Comparison of ENCODE assay signal across 1 cellular context in genomic region chr5:177455036-177455660, GRCh38.
TF ChIP-seq lines count a peak whose summit lies in the region.

No MANE protein-coding gene starts in this region.

TF ChIP-seq in HepG2, 621 proteins besides CTCF, POLR2A, EP300 and RAD21 (continued from another document):
- TF ChIP-seq THAP9 (CRISPR knock-in tag; IDR thresholded peaks at IDR 0.05; ENCODE audit: borderline replicate concordance), result no peak; the same call in 1 of the 2 replicates
- no peak for TF ChIP-seq ZBTB49 (CRISPR knock-in tag; IDR thresholded peaks at IDR 0.05; ENCODE audit: borderline replicate concordance)
- TF ChIP-seq AKAP8 (CRISPR knock-in tag; IDR thresholded peaks at IDR 0.05), result 0 out of 2 replicates have a peak, but pooled peaks have one; percentile 85
- no peak for TF ChIP-seq KLF6 (CRISPR knock-in tag; IDR thresholded peaks at IDR 0.05)
- no peak for TF ChIP-seq XBP1 (CRISPR knock-in tag; IDR thresholded peaks at IDR 0.05)
- TF ChIP-seq ZSCAN21 (CRISPR knock-in tag; IDR thresholded peaks at IDR 0.05; ENCODE audit: borderline replicate concordance), result peak; percentile 89; the same call in 1 of the 2 replicates
- TF ChIP-seq THAP11 (CRISPR knock-in tag; IDR thresholded peaks at IDR 0.05), result peak; percentile 83
- TF ChIP-seq STAT6 (CRISPR knock-in tag; IDR thresholded peaks at IDR 0.05; ENCODE audit: borderline replicate concordance), result no peak
- peak; percentile 69 for TF ChIP-seq POGZ (CRISPR knock-in tag; IDR thresholded peaks at IDR 0.05)
- TF ChIP-seq ATAD3A (CRISPR knock-in tag; IDR thresholded peaks at IDR 0.05), result no peak
- TF ChIP-seq ZNF407 (CRISPR knock-in tag; IDR thresholded peaks at IDR 0.05; ENCODE audit: not compliant biosample characterization), result peak; percentile 82
- TF ChIP-seq MED13 (CRISPR knock-in tag; IDR thresholded peaks at IDR 0.05), result no peak
- no peak; the same call in 1 of the 2 replicates for TF ChIP-seq ZNF563 (CRISPR knock-in tag; IDR thresholded peaks at IDR 0.05)
- TF ChIP-seq KDM1A (CRISPR knock-in tag; IDR thresholded peaks at IDR 0.05), result no peak; the same call in 1 of the 2 replicates
- TF ChIP-seq NR2C2 (CRISPR knock-in tag; IDR thresholded peaks at IDR 0.05; ENCODE audit: borderline replicate concordance), result peak; percentile 48; the same call in 1 of the 2 replicates
- TF ChIP-seq ZNF557 (CRISPR knock-in tag; IDR thresholded peaks at IDR 0.05), result no peak
- TF ChIP-seq CBFB (CRISPR knock-in tag; IDR thresholded peaks at IDR 0.05), result 0 out of 2 replicates have a peak, but pooled peaks have one; percentile 37
